In genomic region chr15:101496198-101496986, GRCh38 we compare ENCODE assay signal across 22 cellular contexts. TPM values are rescaled to one million over a fixed set of nuclear protein-coding genes. Genes with fewer than 3 reads are reported as not detected.
DNase-seq lines count a peak whose midpoint lies in the region; FAIRE-seq and TF ChIP-seq lines count a peak whose summit lies in the region.
"Had no signal": no experiment of that assay in that cellular context is flagged by ENCODE, and none has a peak within 500 bp of the region (broad histone marks: within the 10 kb centered on the region; RNA-seq: fewer than 3 reads in every experiment).

No MANE protein-coding gene starts in this region.

- H3K9ac ChIP-seq in MM.1S (ENCODE audit: low read length), result no peak overlapping the region
- H3K9ac ChIP-seq in SK-N-SH, result no peak overlapping the region

- H3K79me2 ChIP-seq in MM.1S (ENCODE audit: low read length) (no peaks in the 10 kb centered on the region), SK-N-SH (ENCODE audit: insufficient read depth) (no peaks in the 10 kb centered on the region)

- TF ChIP-seq RAD21 in SK-N-SH (IDR thresholded peaks at IDR 0.05; ENCODE audit: low read length), result no peak

- WGBS in SK-N-SH (ENCODE audit: low lambda C conversion rate), result 56% methylated on average over 23 of the region's 23 CpGs

- H3K4me2 ChIP-seq in MM.1S (ENCODE audit: low read depth, low read length), result no peak overlapping the region
- no peak overlapping the region for H3K4me2 ChIP-seq in SK-N-SH
- H3K4me2 ChIP-seq: A549 had no signal

- no peaks in the 10 kb centered on the region for H3K9me3 Mint-ChIP-seq in activated CD4-positive, alpha-beta T cell treated with anti-CD3 and anti-CD28 coated beads, Interleukin-2, amount 10 ng/mL, durations not matched to agents 24 days and 14 days
- H3K9me3 Mint-ChIP-seq in progenitor cell of endocrine pancreas (ENCODE audit: low read depth), result no peaks in the 10 kb centered on the region
- H3K9me3 Mint-ChIP-seq: activated T-helper 17 cell treated with anti-CD3 and anti-CD28 coated beads, Interleukin-2, amount 50 U/mL, for 72 hours; CD8-positive, alpha-beta memory T cell; naive thymus-derived CD8-positive, alpha-beta T cell had no signal

- peaks cover 41% of the 10 kb centered on the region for H3K27me3 Mint-ChIP-seq in activated CD4-positive, alpha-beta T cell treated with anti-CD3 and anti-CD28 coated beads, Interleukin-2, amount 10 ng/mL, durations not matched to agents 24 days and 14 days
- peaks cover 63% of the 10 kb centered on the region for H3K27me3 Mint-ChIP-seq in progenitor cell of endocrine pancreas

- H3K9me3 ChIP-seq in MM.1S (replicated peaks; ENCODE audit: insufficient read depth, low read length) (no peaks in the 10 kb centered on the region), SK-N-SH (no peaks in the 10 kb centered on the region)
- H3K9me3 ChIP-seq: A549, upper lobe of left lung had no signal

- DNase-seq in activated CD4-positive, alpha-beta T cell treated with anti-CD3 and anti-CD28 coated beads, Interleukin-2, amount 10 ng/mL, durations not matched to agents 24 days and 14 days, result peak; percentile 53
- DNase-seq in activated CD4-positive, alpha-beta T cell treated with anti-CD3 and anti-CD28 coated beads, Interleukin-2, amount 50 U/mL, for 48 hours, result no peak
- DNase-seq in MM.1S, result no peak
- DNase-seq in dorsolateral prefrontal cortex, result peak in 1 of 10 donors; percentile 11
- DNase-seq in progenitor cell of endocrine pancreas (ENCODE audit: low spot score, unreplicated experiment), result no peak
- DNase-seq in stimulated activated CD4-positive, alpha-beta T cell treated with anti-CD3 and anti-CD28 coated beads, Interleukin-1b, Interleukin-23, amount 100 ng/mL, for 48 hours, result no peak
- DNase-seq in SK-N-SH, result no peak
- no peak for DNase-seq in GM12892 (ENCODE audit: insufficient read length)
- DNase-seq: activated CD8-positive, alpha-beta T cell treated with anti-CD3 and anti-CD28 coated beads, Interleukin-2, amount 10 ng/mL, durations not matched to agents 7 days and 5 days; amygdala; CD8-positive, alpha-beta memory T cell; foreskin fibroblast; IMR-90; left ventricle myocardium superior; naive thymus-derived CD8-positive, alpha-beta T cell; NCI-H1417; NCI-H2227 treated with DMSO at 0.1 percent for 48 hours; SHP77 treated with DMSO at 0.1 percent for 48 hours; stimulated activated CD4-positive, alpha-beta T cell treated with anti-CD3 and anti-CD28 coated beads, Interleukin-4, amount 100 ng/mL, for 4 hours; upper lobe of left lung had no signal

- no peaks in the 10 kb centered on the region for H3F3A ChIP-seq in MM.1S (ENCODE audit: insufficient read depth, low read length)
- no peaks in the 10 kb centered on the region for H3F3A ChIP-seq in SK-N-SH (replicated peaks; ENCODE audit: insufficient read depth)

- peak overlapping the region; percentile 29 for H3K4me3 Mint-ChIP-seq in activated CD4-positive, alpha-beta T cell treated with anti-CD3 and anti-CD28 coated beads, Interleukin-2, amount 10 ng/mL, durations not matched to agents 24 days and 14 days
- no peak overlapping the region for H3K4me3 Mint-ChIP-seq in progenitor cell of endocrine pancreas (ENCODE audit: low read depth)
- H3K4me3 Mint-ChIP-seq: activated CD8-positive, alpha-beta T cell treated with anti-CD3 and anti-CD28 coated beads, Interleukin-2, amount 10 ng/mL, durations not matched to agents 7 days and 5 days; activated T-helper 17 cell treated with anti-CD3 and anti-CD28 coated beads, Interleukin-2, amount 50 U/mL, for 72 hours; CD8-positive, alpha-beta memory T cell had no signal

- TF ChIP-seq EP300 in SK-N-SH (IDR thresholded peaks at IDR 0.05; ENCODE audit: borderline replicate concordance in 1 of 2, low read depth in 1 of 2, low read length in 1 of 2), result no peak

- H3K4me3 ChIP-seq in MM.1S (ENCODE audit: low read length) (no peak overlapping the region), dorsolateral prefrontal cortex (peak overlapping the region in 35 of 59 donors; percentile 2 to 44 (median 20)), SK-N-SH (ENCODE audit: low read depth in 2 of 2, low read length in 1 of 2) (no peak overlapping the region)
- H3K4me3 ChIP-seq: A549, upper lobe of left lung had no signal

- H3K27me3 ChIP-seq in MM.1S (replicated peaks; ENCODE audit: insufficient read depth, low read length) (no peaks in the 10 kb centered on the region; the same call in 1 of the 2 replicates), dorsolateral prefrontal cortex (peaks cover 0 to 13% (median 0%) of the 10 kb centered on the region in 45 donors), SK-N-SH (ENCODE audit: insufficient read depth) (no peaks in the 10 kb centered on the region)
- H3K27me3 ChIP-seq: upper lobe of left lung had no signal

- H4K20me1 ChIP-seq in MM.1S (ENCODE audit: insufficient read depth, low read length) (no peaks in the 10 kb centered on the region), SK-N-SH (ENCODE audit: insufficient read depth) (no peaks in the 10 kb centered on the region)

- H3K4me1 ChIP-seq in MM.1S (ENCODE audit: low read length), result peaks cover 18% of the 10 kb centered on the region
- peaks cover 0 to 6% of the 10 kb centered on the region in 2 experiments; a peak in 1 of 4 replicates for H3K4me1 ChIP-seq in SK-N-SH (ENCODE audit: control insufficient read depth in 1 of 2, insufficient read depth in 2 of 2, low read depth in 1 of 2, low read length in 1 of 2)

- H3K9me2 ChIP-seq in MM.1S (replicated peaks; ENCODE audit: insufficient read depth, low read length) (no peaks in the 10 kb centered on the region), SK-N-SH (no peaks in the 10 kb centered on the region)

- no peak overlapping the region for H3K27ac ChIP-seq in MM.1S (ENCODE audit: low read length)
- H3K27ac ChIP-seq in dorsolateral prefrontal cortex, result peak overlapping the region in 19 of 59 donors; percentile 5 to 64 (median 30)
- no peak overlapping the region for H3K27ac ChIP-seq in SK-N-SH (ENCODE audit: low read depth in 2 of 2, low read length in 1 of 2)
- H3K27ac ChIP-seq: A549, upper lobe of left lung had no signal

- CTCF ChIA-PET in SK-N-SH (lab: Yijun Ruan, JAX), result interaction anchor here (1.8 kb wide), 1 partner anchor 145 kb away, joined by 7 read pairs; no protein-coding TSS in a partner anchor

- intact Hi-C loops in activated CD4-positive, alpha-beta T cell treated with anti-CD3 and anti-CD28 coated beads, Interleukin-2, amount 10 ng/mL, durations not matched to agents 24 days and 14 days (cut with micrococcal nuclease), result no loop called here
- intact Hi-C loops in dorsolateral prefrontal cortex (cut with DNase I), result loop anchor here in 1 of 2 donors (5.0 kb wide), 1 partner anchor 194 kb away; no protein-coding TSS in a partner anchor

- no peak for FAIRE-seq in GM12892 (lab: Jason Lieb, UNC)
- FAIRE-seq: A549 had no signal

- H3K36me3 ChIP-seq in MM.1S (replicated peaks; ENCODE audit: insufficient read depth, low read length), result no peaks in the 10 kb centered on the region
- no peaks in the 10 kb centered on the region for H3K36me3 ChIP-seq in SK-N-SH (replicated peaks in 1 of 2; ENCODE audit: control insufficient read depth in 1 of 2, insufficient read depth in 2 of 2, low read length in 1 of 2)
- H3K36me3 ChIP-seq: upper lobe of left lung had no signal

- H3K36me3 Mint-ChIP-seq in activated CD4-positive, alpha-beta T cell treated with anti-CD3 and anti-CD28 coated beads, Interleukin-2, amount 10 ng/mL, durations not matched to agents 24 days and 14 days (ENCODE audit: low read depth), result no peaks in the 10 kb centered on the region
- H3K36me3 Mint-ChIP-seq in progenitor cell of endocrine pancreas (ENCODE audit: insufficient read depth), result no peaks in the 10 kb centered on the region

- TF ChIP-seq CTCF in MM.1S (IDR thresholded peaks at IDR 0.05; ENCODE audit: low read length) (no peak), dorsolateral prefrontal cortex (IDR thresholded peaks at IDR 0.05 in 54 of 56, conservative IDR thresholded peaks at IDR 0.05 in 2 of 56; ENCODE audit: low read depth in 1 of 56, partially characterized antibody in 56 of 56) (no peak), progenitor cell of endocrine pancreas (IDR thresholded peaks at IDR 0.05; ENCODE audit: unreplicated experiment) (no peak), SK-N-SH (IDR thresholded peaks at IDR 0.05) (no peak)

- peaks cover 40% of the 10 kb centered on the region for H3K4me1 Mint-ChIP-seq in activated CD4-positive, alpha-beta T cell treated with anti-CD3 and anti-CD28 coated beads, Interleukin-2, amount 10 ng/mL, durations not matched to agents 24 days and 14 days
- peaks cover 26% of the 10 kb centered on the region for H3K4me1 Mint-ChIP-seq in progenitor cell of endocrine pancreas (ENCODE audit: low read depth)

- peak overlapping the region; percentile 14; the same call in 1 of the 2 replicates for H2AFZ ChIP-seq in MM.1S (ENCODE audit: low read length)
- no peak overlapping the region for H2AFZ ChIP-seq in SK-N-SH (ENCODE audit: low read depth)

- POLR2A ChIA-PET in SK-N-SH (lab: Yijun Ruan, JAX), result no interaction called here

- no peak for TF ChIP-seq POLR2A in GM12892 (IDR thresholded peaks at IDR 0.05; ENCODE audit: low read depth, low read length)

- H3K27ac Mint-ChIP-seq in activated CD4-positive, alpha-beta T cell treated with anti-CD3 and anti-CD28 coated beads, Interleukin-2, amount 10 ng/mL, durations not matched to agents 24 days and 14 days, result no peak overlapping the region
- H3K27ac Mint-ChIP-seq in progenitor cell of endocrine pancreas, result peak overlapping the region; percentile 85
- H3K27ac Mint-ChIP-seq: activated CD8-positive, alpha-beta T cell treated with anti-CD3 and anti-CD28 coated beads, Interleukin-2, amount 10 ng/mL, durations not matched to agents 7 days and 5 days; activated T-helper 17 cell treated with anti-CD3 and anti-CD28 coated beads, Interleukin-2, amount 50 U/mL, for 72 hours had no signal

TF ChIP-seq in SK-N-SH, 30 proteins besides CTCF, POLR2A, EP300 and RAD21 (continues in another document):
- TF ChIP-seq TAF1 (IDR thresholded peaks at IDR 0.05; ENCODE audit: borderline replicate concordance, low read depth, low read length) (no peak), NFIC (IDR thresholded peaks at IDR 0.05; ENCODE audit: borderline replicate concordance) (no peak), YY1 (IDR thresholded peaks at IDR 0.05; ENCODE audit: low read depth) (no peak), TEAD4 (IDR thresholded peaks at IDR 0.05; ENCODE audit: borderline replicate concordance, insufficient read depth) (no peak), SMC3 (IDR thresholded peaks at IDR 0.05; ENCODE audit: low read depth, low read length) (no peak), SIN3A (IDR thresholded peaks at IDR 0.05; ENCODE audit: borderline replicate concordance, low read depth, low read length) (no peak), MEF2A (IDR thresholded peaks at IDR 0.05; ENCODE audit: borderline replicate concordance, low read depth) (no peak), GATA2 (CRISPR knock-in tag; IDR thresholded peaks at IDR 0.05) (no peak)

RNA-seq across cellular contexts. Expression of gene PCSK6, which starts 6.9 kb away (rescaled TPM):
- 4.7 and 5.4 TPM in 2 replicates for total RNA-seq in activated CD4-positive, alpha-beta T cell treated with anti-CD3 and anti-CD28 coated beads, Interleukin-2, amount 10 ng/mL, durations not matched to agents 24 days and 14 days
- total RNA-seq in dorsolateral prefrontal cortex (100 to 1,000 TPM in 22 of 120 experiments, 10 to 100 TPM in 98; 15.2 to 217 (median 52.8) TPM), progenitor cell of endocrine pancreas (1.8 and 3.6 TPM in 2 replicates)
- polyA plus RNA-seq in SK-N-SH (2012; rRNA removed), result 0.03 and 0.10 TPM in 2 replicates
- polyA plus RNA-seq in SK-N-SH (2012; cell fraction: cytosol; rRNA removed), result 0.05 and 0.45 TPM in 2 replicates
- polyA plus RNA-seq in SK-N-SH (2012; cell fraction: nucleus; rRNA removed), result 0.23 and 0.32 TPM in 2 replicates
- 0.47 TPM for polyA plus RNA-seq in GM12892 (2012; ENCODE audit: missing spikeins)
- total RNA-seq: IMR-90 had no signal
- polyA plus RNA-seq: IMR-90 had no signal

Comparison
In these comparisons a context has a peak if more than half of its experiments do, and no peak if none do; other contexts are left out.
1. H3K4me3 ChIP-seq: peak in dorsolateral prefrontal cortex (35 of 59); none in MM.1S (single experiment) and SK-N-SH (0 of 2).